10 cellular contexts compared by ENCODE assay signal in genomic region chr13:72864142-72865035, GRCh38.
DNase-seq lines count a peak whose midpoint lies in the region; ATAC-seq and TF ChIP-seq lines count a peak whose summit lies in the region.
"Had no signal": no experiment of that assay in that cellular context is flagged by ENCODE, and none has a peak within 500 bp of the region (broad histone marks: within the 10 kb centered on the region; RNA-seq: fewer than 3 reads in every experiment).

No MANE protein-coding gene starts in this region.

- TF ChIP-seq CTCF in activated CD8-positive, alpha-beta T cell treated with anti-CD3 and anti-CD28 coated beads for 36 hours (IDR thresholded peaks at IDR 0.05), result no peak

- H3K4me3 Mint-ChIP-seq in activated CD8-positive, alpha-beta T cell treated with anti-CD3 and anti-CD28 coated beads for 36 hours, result no peak overlapping the region
- H3K4me3 Mint-ChIP-seq in activated CD8-positive, alpha-beta T cell treated with anti-CD3 and anti-CD28 coated beads, Interleukin-2, amount 10 ng/mL, durations not matched to agents 7 days and 5 days, result no peak overlapping the region
- H3K4me3 Mint-ChIP-seq: naive B cell; stimulated activated naive B cell treated with anti-CD40 and anti-IgM and Interleukin-4, amounts not matched to agents 10 μg/mL and 1 μg/mL and 100 μg/mL, for 72 hours had no signal

- CTCF ChIA-PET in activated CD8-positive, alpha-beta T cell treated with anti-CD3 and anti-CD28 coated beads for 36 hours (lab: Charles Lee), result interaction anchor here (1.0 kb wide), 1 partner anchor 25 kb away, joined by 4 read pairs; no protein-coding TSS in a partner anchor
- CTCF ChIA-PET in activated CD8-positive, alpha-beta T cell treated with anti-CD3 and anti-CD28 coated beads, Interleukin-2, amount 10 ng/mL, durations not matched to agents 7 days and 5 days (lab: Charles Lee), result interaction anchor here (0.8 kb wide), 1 partner anchor 57 kb away, joined by 3 read pairs; no protein-coding TSS in a partner anchor

- H3K27ac Mint-ChIP-seq in activated CD8-positive, alpha-beta T cell treated with anti-CD3 and anti-CD28 coated beads for 36 hours, result peak overlapping the region; percentile 53
- no peak overlapping the region for H3K27ac Mint-ChIP-seq in activated CD8-positive, alpha-beta T cell treated with anti-CD3 and anti-CD28 coated beads, Interleukin-2, amount 10 ng/mL, durations not matched to agents 7 days and 5 days
- H3K27ac Mint-ChIP-seq: stimulated activated naive B cell treated with anti-CD40 and anti-IgM and Interleukin-4, amounts not matched to agents 10 μg/mL and 1 μg/mL and 100 μg/mL, for 72 hours had no signal

- intact Hi-C loops in activated CD8-positive, alpha-beta T cell treated with anti-CD3 and anti-CD28 coated beads for 36 hours (cut with micrococcal nuclease), result no loop called here

- H3K9me3 Mint-ChIP-seq in activated CD8-positive, alpha-beta T cell treated with anti-CD3 and anti-CD28 coated beads for 36 hours, result no peaks in the 10 kb centered on the region
- no peaks in the 10 kb centered on the region for H3K9me3 Mint-ChIP-seq in activated CD8-positive, alpha-beta T cell treated with anti-CD3 and anti-CD28 coated beads, Interleukin-2, amount 10 ng/mL, durations not matched to agents 7 days and 5 days (ENCODE audit: insufficient read depth)
- H3K9me3 Mint-ChIP-seq: naive B cell; stimulated activated naive B cell treated with anti-CD40 and anti-IgM and Interleukin-4, amounts not matched to agents 10 μg/mL and 1 μg/mL and 100 μg/mL, for 72 hours had no signal

- no peaks in the 10 kb centered on the region for H3K27me3 Mint-ChIP-seq in activated CD8-positive, alpha-beta T cell treated with anti-CD3 and anti-CD28 coated beads for 36 hours
- H3K27me3 Mint-ChIP-seq in activated CD8-positive, alpha-beta T cell treated with anti-CD3 and anti-CD28 coated beads, Interleukin-2, amount 10 ng/mL, durations not matched to agents 7 days and 5 days (ENCODE audit: low read depth), result no peaks in the 10 kb centered on the region
- H3K27me3 Mint-ChIP-seq: naive B cell; stimulated activated naive B cell treated with anti-CD40 and anti-IgM and Interleukin-4, amounts not matched to agents 10 μg/mL and 1 μg/mL and 100 μg/mL, for 72 hours had no signal

- POLR2A ChIA-PET in activated CD8-positive, alpha-beta T cell treated with anti-CD3 and anti-CD28 coated beads for 36 hours (lab: Charles Lee), result interaction anchor here (1.2 kb wide), 1 partner anchor 19 kb away, joined by 3 read pairs; no protein-coding TSS in a partner anchor
- POLR2A ChIA-PET in activated CD8-positive, alpha-beta T cell treated with anti-CD3 and anti-CD28 coated beads, Interleukin-2, amount 10 ng/mL, durations not matched to agents 7 days and 5 days (lab: Charles Lee), result no interaction called here

- ATAC-seq in activated CD8-positive, alpha-beta T cell treated with anti-CD3 and anti-CD28 coated beads for 36 hours, result peak; percentile 67
- no peak for ATAC-seq in activated CD8-positive, alpha-beta T cell treated with anti-CD3 and anti-CD28 coated beads, Interleukin-2, amount 10 ng/mL, durations not matched to agents 7 days and 5 days
- peak; percentile 91 for ATAC-seq in GM21576 (IDR thresholded peaks at IDR 0.05; ENCODE audit: unreplicated experiment)
- peak; percentile 84 for ATAC-seq in HG03520 (IDR thresholded peaks at IDR 0.05; ENCODE audit: unreplicated experiment)

- peak; percentile 27 for DNase-seq in activated CD8-positive, alpha-beta T cell treated with anti-CD3 and anti-CD28 coated beads for 36 hours
- no peak for DNase-seq in activated CD8-positive, alpha-beta T cell treated with anti-CD3 and anti-CD28 coated beads, Interleukin-2, amount 10 ng/mL, durations not matched to agents 7 days and 5 days
- DNase-seq in myocyte (ENCODE audit: low read depth), result peak; percentile 11
- DNase-seq in UCSD-AML1 (lab: John Stamatoyannopoulos, UW; ENCODE audit: unreplicated experiment), result no peak
- no peak for DNase-seq in NCI-H510A (lab: John Stamatoyannopoulos, UW)
- no peak for DNase-seq in NCI-H1930 (lab: John Stamatoyannopoulos, UW)
- DNase-seq: naive B cell; stimulated activated naive B cell treated with anti-CD40 and anti-IgM and Interleukin-4, amounts not matched to agents 10 μg/mL and 1 μg/mL and 100 μg/mL, for 72 hours had no signal

- peaks cover 9% of the 10 kb centered on the region for H3K4me1 Mint-ChIP-seq in activated CD8-positive, alpha-beta T cell treated with anti-CD3 and anti-CD28 coated beads for 36 hours (ENCODE audit: low read depth)
- no peaks in the 10 kb centered on the region for H3K4me1 Mint-ChIP-seq in activated CD8-positive, alpha-beta T cell treated with anti-CD3 and anti-CD28 coated beads, Interleukin-2, amount 10 ng/mL, durations not matched to agents 7 days and 5 days (ENCODE audit: low read depth)
- H3K4me1 Mint-ChIP-seq: naive B cell had no signal

- peaks cover 43% of the 10 kb centered on the region for H3K36me3 Mint-ChIP-seq in activated CD8-positive, alpha-beta T cell treated with anti-CD3 and anti-CD28 coated beads for 36 hours (ENCODE audit: low read depth)
- H3K36me3 Mint-ChIP-seq in activated CD8-positive, alpha-beta T cell treated with anti-CD3 and anti-CD28 coated beads, Interleukin-2, amount 10 ng/mL, durations not matched to agents 7 days and 5 days (ENCODE audit: low read depth), result peaks cover 29% of the 10 kb centered on the region

Comparison
In these comparisons a context has a peak if more than half of its experiments do, and no peak if none do; other contexts are left out.
1. DNase-seq: peak in activated CD8-positive, alpha-beta T cell treated with anti-CD3 and anti-CD28 coated beads for 36 hours (single experiment) and myocyte (single experiment); none in activated CD8-positive, alpha-beta T cell treated with anti-CD3 and anti-CD28 coated beads, Interleukin-2, amount 10 ng/mL, durations not matched to agents 7 days and 5 days (single experiment), UCSD-AML1 (single experiment), NCI-H510A (single experiment) and NCI-H1930 (0 of 2).